Comparison of ENCODE assay signal across 1 cellular context in the genomic region with DNA sequence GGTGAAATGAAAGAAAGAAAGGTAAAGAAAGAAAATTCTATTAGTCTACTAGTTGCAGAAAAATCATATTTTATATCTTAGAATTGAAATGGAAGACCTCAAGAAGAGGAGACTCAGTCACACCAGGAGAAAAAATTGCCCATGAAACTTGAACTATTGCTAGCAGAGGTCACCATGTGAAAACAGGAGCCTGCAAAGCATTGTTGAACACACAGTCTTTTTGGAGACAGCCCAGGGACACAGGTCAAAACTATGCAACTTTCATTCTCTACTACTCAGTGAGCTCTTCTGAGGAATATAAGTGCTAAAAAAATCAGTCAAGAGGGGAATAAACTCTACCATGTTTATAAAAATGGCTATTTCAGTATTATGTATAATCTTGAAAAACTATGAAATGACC.
TF ChIP-seq lines count a peak whose summit lies in the region.

No MANE protein-coding gene starts in this region.

TF ChIP-seq in HepG2, 621 proteins besides CTCF, POLR2A, EP300 and RAD21 (continued from another document):
- TF ChIP-seq NR2F6 (IDR thresholded peaks at IDR 0.05) (peak; percentile 62; the same call in 1 of the 2 replicates), NR2F6 (CRISPR knock-in tag; IDR thresholded peaks at IDR 0.05) (no peak; the same call in 1 of the 2 replicates), BRD4 (CRISPR knock-in tag; IDR thresholded peaks at IDR 0.05) (no peak), MAFK (conservative IDR thresholded peaks at IDR 0.05 in 1 of 2, IDR thresholded peaks at IDR 0.05 in 1 of 2; ENCODE audit: low read length in 2 of 2) (no peak), CEBPG (CRISPR knock-in tag; IDR thresholded peaks at IDR 0.05) (no peak), NR2F1 (CRISPR knock-in tag; IDR thresholded peaks at IDR 0.05) (peak in 1 of 2 experiments; percentile 17; a peak in 1 of 4 replicates), TBX2 (CRISPR knock-in tag; IDR thresholded peaks at IDR 0.05; ENCODE audit: borderline replicate concordance) (no peak), HOXA3 (CRISPR knock-in tag; IDR thresholded peaks at IDR 0.05) (no peak), MTF1 (CRISPR knock-in tag; IDR thresholded peaks at IDR 0.05) (no peak), TMF1 (CRISPR knock-in tag; IDR thresholded peaks at IDR 0.05; ENCODE audit: low read depth) (no peak), HMG20A (CRISPR knock-in tag; IDR thresholded peaks at IDR 0.05; ENCODE audit: borderline replicate concordance) (0 out of 2 replicates have a peak, but pooled peaks have one; percentile 14), RXRB (CRISPR knock-in tag; IDR thresholded peaks at IDR 0.05; ENCODE audit: borderline replicate concordance) (no peak), SOX13 (IDR thresholded peaks at IDR 0.05) (no peak), SOX13 (CRISPR knock-in tag; conservative IDR thresholded peaks at IDR 0.05 in 1 of 2, IDR thresholded peaks at IDR 0.05 in 1 of 2) (peak in 1 of 2 experiments; percentile 38; a peak in 1 of 4 replicates), CCDC6 (CRISPR knock-in tag; IDR thresholded peaks at IDR 0.05) (no peak), TSC22D2 (CRISPR knock-in tag; IDR thresholded peaks at IDR 0.05; ENCODE audit: borderline replicate concordance) (no peak), TEAD3 (CRISPR knock-in tag; optimal IDR thresholded peaks at IDR 0.05; ENCODE audit: borderline replicate concordance) (no peak)
- TF ChIP-seq, protein P1, sequence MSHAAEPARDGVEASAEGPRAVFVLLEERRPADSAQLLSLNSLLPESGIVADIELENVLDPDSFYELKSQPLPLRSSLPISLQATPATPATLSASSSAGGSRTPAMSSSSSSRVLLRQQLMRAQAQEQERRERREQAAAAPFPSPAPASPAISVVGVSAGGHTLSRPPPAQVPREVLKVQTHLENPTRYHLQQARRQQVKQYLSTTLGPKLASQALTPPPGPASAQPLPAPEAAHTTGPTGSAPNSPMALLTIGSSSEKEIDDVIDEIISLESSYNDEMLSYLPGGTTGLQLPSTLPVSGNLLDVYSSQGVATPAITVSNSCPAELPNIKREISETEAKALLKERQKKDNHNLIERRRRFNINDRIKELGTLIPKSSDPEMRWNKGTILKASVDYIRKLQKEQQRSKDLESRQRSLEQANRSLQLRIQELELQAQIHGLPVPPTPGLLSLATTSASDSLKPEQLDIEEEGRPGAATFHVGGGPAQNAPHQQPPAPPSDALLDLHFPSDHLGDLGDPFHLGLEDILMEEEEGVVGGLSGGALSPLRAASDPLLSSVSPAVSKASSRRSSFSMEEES (CRISPR knock-in tag; IDR thresholded peaks at IDR 0.05), result no peak
- TF ChIP-seq, protein P2, sequence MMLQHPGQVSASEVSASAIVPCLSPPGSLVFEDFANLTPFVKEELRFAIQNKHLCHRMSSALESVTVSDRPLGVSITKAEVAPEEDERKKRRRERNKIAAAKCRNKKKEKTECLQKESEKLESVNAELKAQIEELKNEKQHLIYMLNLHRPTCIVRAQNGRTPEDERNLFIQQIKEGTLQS (CRISPR knock-in tag; IDR thresholded peaks at IDR 0.05), result no peak
- TF ChIP-seq, protein P3, sequence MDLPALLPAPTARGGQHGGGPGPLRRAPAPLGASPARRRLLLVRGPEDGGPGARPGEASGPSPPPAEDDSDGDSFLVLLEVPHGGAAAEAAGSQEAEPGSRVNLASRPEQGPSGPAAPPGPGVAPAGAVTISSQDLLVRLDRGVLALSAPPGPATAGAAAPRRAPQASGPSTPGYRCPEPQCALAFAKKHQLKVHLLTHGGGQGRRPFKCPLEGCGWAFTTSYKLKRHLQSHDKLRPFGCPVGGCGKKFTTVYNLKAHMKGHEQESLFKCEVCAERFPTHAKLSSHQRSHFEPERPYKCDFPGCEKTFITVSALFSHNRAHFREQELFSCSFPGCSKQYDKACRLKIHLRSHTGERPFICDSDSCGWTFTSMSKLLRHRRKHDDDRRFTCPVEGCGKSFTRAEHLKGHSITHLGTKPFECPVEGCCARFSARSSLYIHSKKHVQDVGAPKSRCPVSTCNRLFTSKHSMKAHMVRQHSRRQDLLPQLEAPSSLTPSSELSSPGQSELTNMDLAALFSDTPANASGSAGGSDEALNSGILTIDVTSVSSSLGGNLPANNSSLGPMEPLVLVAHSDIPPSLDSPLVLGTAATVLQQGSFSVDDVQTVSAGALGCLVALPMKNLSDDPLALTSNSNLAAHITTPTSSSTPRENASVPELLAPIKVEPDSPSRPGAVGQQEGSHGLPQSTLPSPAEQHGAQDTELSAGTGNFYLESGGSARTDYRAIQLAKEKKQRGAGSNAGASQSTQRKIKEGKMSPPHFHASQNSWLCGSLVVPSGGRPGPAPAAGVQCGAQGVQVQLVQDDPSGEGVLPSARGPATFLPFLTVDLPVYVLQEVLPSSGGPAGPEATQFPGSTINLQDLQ (CRISPR knock-in tag; IDR thresholded peaks at IDR 0.05), result no peak
